16 cellular contexts compared by ENCODE assay signal in genomic region chr5:66821626-66822429, GRCh38.
DNase-seq lines count a peak whose midpoint lies in the region; ATAC-seq and TF ChIP-seq lines count a peak whose summit lies in the region.
"Had no signal": no experiment of that assay in that cellular context is flagged by ENCODE, and none has a peak within 500 bp of the region (broad histone marks: within the 10 kb centered on the region; RNA-seq: fewer than 3 reads in every experiment).

No MANE protein-coding gene starts in this region.

- no peak overlapping the region for H3K4me3 ChIP-seq in left lung
- no peak overlapping the region for H3K4me3 ChIP-seq in OCI-LY7 (ENCODE audit: low read depth, low read length, poor library complexity, severe bottlenecking)
- H3K4me3 ChIP-seq: esophagus muscularis mucosa, testis had no signal

- H3K27ac Mint-ChIP-seq in effector memory CD8-positive, alpha-beta T cell: no peak overlapping the region

- H2AFZ ChIP-seq in OCI-LY7 (ENCODE audit: low read length): no peak overlapping the region

- no TSS peak for BruUV-seq in OCI-LY7 (replicated peaks; lab: Mats Ljungman, UMichigan)

- no peaks in the 10 kb centered on the region for H3K9me2 ChIP-seq in OCI-LY7 (ENCODE audit: insufficient read depth, low read length)

- no peak overlapping the region for H3K4me3 Mint-ChIP-seq in effector memory CD8-positive, alpha-beta T cell
- H3K4me3 Mint-ChIP-seq: memory B cell had no signal

- CTCF ChIA-PET in OCI-LY7 (lab: Charles Lee; ENCODE audit: unreplicated experiment): no interaction called here

- intact Hi-C loops in left lung (cut with DNase I): loop anchor here in 1 of 2 donors (10.0 kb wide), 1 partner anchor 323 kb away; no protein-coding TSS in a partner anchor
- intact Hi-C loops in OCI-LY7 (cut with micrococcal nuclease; ENCODE audit: unreplicated experiment): no loop called here

- ATAC-seq in left lung: peak; percentile 59
- no peak for ATAC-seq in effector memory CD8-positive, alpha-beta T cell (replicated peaks)
- ATAC-seq: HepG2 had no signal

- no peaks in the 10 kb centered on the region for H3K9me3 Mint-ChIP-seq in effector memory CD8-positive, alpha-beta T cell
- H3K9me3 Mint-ChIP-seq: memory B cell had no signal

- peaks cover 8 to 29% of the 10 kb centered on the region in 2 donors for H3K27me3 Mint-ChIP-seq in effector memory CD8-positive, alpha-beta T cell
- H3K27me3 Mint-ChIP-seq: memory B cell had no signal

- peaks cover 0 to 4% of the 10 kb centered on the region in 2 donors for H3K4me1 ChIP-seq in left lung
- H3K4me1 ChIP-seq in OCI-LY7 (ENCODE audit: insufficient read depth, low read length, poor library complexity, severe bottlenecking): no peaks in the 10 kb centered on the region
- H3K4me1 ChIP-seq: testis had no signal

- H3K9me3 ChIP-seq in left lung: no peaks in the 10 kb centered on the region
- H3K9me3 ChIP-seq in OCI-LY7 (ENCODE audit: low read length): no peaks in the 10 kb centered on the region
- H3K9me3 ChIP-seq: esophagus muscularis mucosa, testis had no signal

- H3K27me3 ChIP-seq in left lung: no peaks in the 10 kb centered on the region
- H3K27me3 ChIP-seq: esophagus muscularis mucosa, testis had no signal

- H3K27ac ChIP-seq in left lung (peak overlapping the region in 1 of 2 donors; percentile 43), OCI-LY7 (ENCODE audit: low read depth, low read length, poor library complexity, severe bottlenecking) (no peak overlapping the region)
- H3K27ac ChIP-seq: 22Rv1, esophagus muscularis mucosa, testis had no signal

- no peak overlapping the region for H3K4me2 ChIP-seq in OCI-LY7 (ENCODE audit: low read length)

- H3K36me3 ChIP-seq in left lung (no peaks in the 10 kb centered on the region), OCI-LY7 (ENCODE audit: insufficient read depth, low read length) (no peaks in the 10 kb centered on the region)
- H3K36me3 ChIP-seq: esophagus muscularis mucosa had no signal

- TF ChIP-seq CTCF in left lung (IDR thresholded peaks at IDR 0.05) (no peak), OCI-LY7 (conservative IDR thresholded peaks at IDR 0.05; ENCODE audit: low read length) (no peak)

- no peaks in the 10 kb centered on the region for H3K79me2 ChIP-seq in OCI-LY7 (ENCODE audit: insufficient read depth, low read depth, low read length)

- no peaks in the 10 kb centered on the region for H3K36me3 Mint-ChIP-seq in effector memory CD8-positive, alpha-beta T cell (ENCODE audit: insufficient read depth)

- H3K4me1 Mint-ChIP-seq in effector memory CD8-positive, alpha-beta T cell (ENCODE audit: low read depth in 2 of 2): peaks cover 0 to 4% of the 10 kb centered on the region in 2 donors

- POLR2A ChIA-PET in OCI-LY7 (lab: Charles Lee): interaction anchor here (0.5 kb wide), 1 partner anchor 17 kb away, joined by 3 read pairs; no protein-coding TSS in a partner anchor

- peak; percentile 10 for DNase-seq in NK-92 treated with Interleukin-12 subunit alpha and Interleukin-12 subunit beta, amount 100 ng/mL, for 24 hours (lab: John Stamatoyannopoulos, UW)
- DNase-seq in NK-92 (lab: John Stamatoyannopoulos, UW; ENCODE audit: unreplicated experiment): no peak
- peak; percentile 51 to 59 for DNase-seq in activated T-cell treated with anti-CD3 and anti-CD28 coated beads, Interleukin-2, amount 50 U/mL, for 48 hours
- DNase-seq in left lung: no peak
- DNase-seq in stimulated activated CD8-positive, alpha-beta memory T cell treated with anti-CD3 and anti-CD28 coated beads, Interleukin-7, amount 100 ng/mL, for 24 hours (ENCODE audit: low read depth): peak; percentile 8
- no peak for DNase-seq in NOMO-1 treated with DMSO at 0.1 percent for 48 hours (lab: John Stamatoyannopoulos, UW; ENCODE audit: unreplicated experiment)
- no peak for DNase-seq in OCI-LY7 (ENCODE audit: low spot score)
- no peak for DNase-seq in effector memory CD8-positive, alpha-beta T cell
- DNase-seq: NCI-H1048, NCI-H226, T1000, testis had no signal

- no peaks in the 10 kb centered on the region for H4K20me1 ChIP-seq in OCI-LY7 (ENCODE audit: insufficient read depth, low read length)

Comparison
In these comparisons a context has a peak if more than half of its experiments do, and no peak if none do; other contexts are left out.
1. DNase-seq: peak in NK-92 treated with Interleukin-12 subunit alpha and Interleukin-12 subunit beta, amount 100 ng/mL, for 24 hours (single experiment), activated T-cell treated with anti-CD3 and anti-CD28 coated beads, Interleukin-2, amount 50 U/mL, for 48 hours (2 of 2) and stimulated activated CD8-positive, alpha-beta memory T cell treated with anti-CD3 and anti-CD28 coated beads, Interleukin-7, amount 100 ng/mL, for 24 hours (single experiment); none in NK-92 (single experiment), left lung (0 of 2), NOMO-1 treated with DMSO at 0.1 percent for 48 hours (single experiment), OCI-LY7 (single experiment) and effector memory CD8-positive, alpha-beta T cell (0 of 3).